Comparison of ENCODE assay signal across 16 cellular contexts in the genomic region with DNA sequence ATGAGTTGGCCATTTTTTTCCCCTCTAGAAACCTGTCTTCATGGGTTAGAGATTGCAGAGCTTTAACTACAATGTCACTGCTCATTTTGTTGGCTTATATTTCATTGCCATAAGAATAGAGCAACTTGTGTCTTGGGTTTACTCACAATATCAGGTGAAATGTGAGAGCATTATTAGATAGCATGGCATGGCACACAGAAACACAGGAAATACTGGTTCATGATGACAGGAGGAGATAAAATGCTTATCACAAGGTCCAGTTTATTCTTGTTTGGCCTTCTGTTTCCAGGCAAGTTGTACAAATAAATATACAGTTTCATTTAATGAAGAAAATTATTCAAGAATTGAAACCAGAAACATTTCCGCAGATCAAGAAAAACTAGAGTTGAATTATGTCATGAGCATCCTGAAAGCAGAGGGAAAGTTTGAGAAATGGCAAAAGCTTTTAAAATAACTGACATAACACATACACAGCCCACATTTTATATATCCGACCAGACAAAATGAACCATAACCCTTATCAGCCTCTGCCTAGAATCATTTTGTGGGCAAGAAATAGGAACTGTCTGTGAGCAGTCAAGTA.
DNase-seq lines count a peak whose midpoint lies in the region; ATAC-seq and TF ChIP-seq lines count a peak whose summit lies in the region.
"Had no signal": no experiment of that assay in that cellular context is flagged by ENCODE, and none has a peak within 500 bp of the region (broad histone marks: within the 10 kb centered on the region; RNA-seq: fewer than 3 reads in every experiment).

No MANE protein-coding gene starts in this region.

- H3K27me3 ChIP-seq in Loucy (ENCODE audit: insufficient read depth, low read length, poor library complexity, severe bottlenecking), result no peaks in the 10 kb centered on the region
- H3K27me3 ChIP-seq in hepatocyte, result no peaks in the 10 kb centered on the region
- no peaks in the 10 kb centered on the region for H3K27me3 ChIP-seq in spleen (replicated peaks in 1 of 7)
- H3K27me3 ChIP-seq in Karpas-422 (ENCODE audit: low read length), result no peaks in the 10 kb centered on the region
- H3K27me3 ChIP-seq: BLaER1 treated with 17β-estradiol and CSF1 and Interleukin-3, amounts not matched to agents 10 nM and 100 nM; SJCRH30 had no signal

- H3K27ac Mint-ChIP-seq in WTC11, result peak overlapping the region; percentile 20; the same call in 1 of the 2 replicates
- H3K27ac Mint-ChIP-seq: CD8-positive, alpha-beta memory T cell had no signal

- 82% methylated on average over 2 of the region's 2 CpGs for WGBS in hepatocyte (ENCODE audit: low lambda C conversion rate, missing lambda C conversion rate)
- 16 to 34% (median 23%) methylated on average over 2 of the region's 2 CpGs for WGBS in spleen, 5 donors

- no peak for ATAC-seq in WTC11
- ATAC-seq in left lobe of liver, result no peak
- ATAC-seq: Panc1 had no signal

- H3K27ac ChIP-seq in hepatocyte (peak overlapping the region; percentile 4), spleen (peak overlapping the region in 7 of 8 donors; percentile 43 to 87 (median 71)), Karpas-422 (ENCODE audit: low read length) (no peak overlapping the region)
- H3K27ac ChIP-seq: BLaER1 treated with 17β-estradiol and CSF1 and Interleukin-3, amounts not matched to agents 10 nM and 100 nM; GM23248; SJCRH30 had no signal

- H3K9me3 ChIP-seq in Loucy (ENCODE audit: insufficient read depth, low read depth, low read length) (no peaks in the 10 kb centered on the region), hepatocyte (ENCODE audit: low read depth) (no peaks in the 10 kb centered on the region), spleen (no peaks in the 10 kb centered on the region), Karpas-422 (ENCODE audit: low read length) (peaks cover 2% of the 10 kb centered on the region)
- H3K9me3 ChIP-seq: SJCRH30 had no signal

- H3K36me3 ChIP-seq in Loucy (ENCODE audit: insufficient read depth, low read length) (no peaks in the 10 kb centered on the region), hepatocyte (replicated peaks; ENCODE audit: insufficient read depth, low read depth) (no peaks in the 10 kb centered on the region), spleen (no peaks in the 10 kb centered on the region), Karpas-422 (ENCODE audit: insufficient read depth, low read length) (no peaks in the 10 kb centered on the region)
- H3K36me3 ChIP-seq: BLaER1 treated with 17β-estradiol and CSF1 and Interleukin-3, amounts not matched to agents 10 nM and 100 nM; SJCRH30 had no signal

- no peaks in the 10 kb centered on the region; the same call in 1 of the 2 replicates for H3K27me3 Mint-ChIP-seq in WTC11 (ENCODE audit: low read depth)

- no peak overlapping the region for H3K4me3 ChIP-seq in Loucy (ENCODE audit: low read length, poor library complexity, severe bottlenecking)
- H3K4me3 ChIP-seq in hepatocyte, result no peak overlapping the region
- no peak overlapping the region for H3K4me3 ChIP-seq in spleen
- no peak overlapping the region for H3K4me3 ChIP-seq in Karpas-422 (ENCODE audit: low read length)
- H3K4me3 ChIP-seq: BLaER1 treated with 17β-estradiol and CSF1 and Interleukin-3, amounts not matched to agents 10 nM and 100 nM; GM23248; SJCRH30 had no signal

- POLR2A ChIA-PET in WTC11 (lab: Charles Lee), result no interaction called here

- H3K79me2 ChIP-seq in Loucy (ENCODE audit: insufficient read depth, low read length), result no peaks in the 10 kb centered on the region
- H3K79me2 ChIP-seq in hepatocyte, result no peaks in the 10 kb centered on the region
- no peaks in the 10 kb centered on the region for H3K79me2 ChIP-seq in Karpas-422 (ENCODE audit: low read length)

- H3F3A ChIP-seq in Loucy (ENCODE audit: low read depth), result no peaks in the 10 kb centered on the region

- no peak overlapping the region for H3K9ac ChIP-seq in Loucy (ENCODE audit: low read depth, low read length, poor library complexity, severe bottlenecking)
- H3K9ac ChIP-seq in Karpas-422 (ENCODE audit: low read length), result no peak overlapping the region
- H3K9ac ChIP-seq: BLaER1 treated with 17β-estradiol and CSF1 and Interleukin-3, amounts not matched to agents 10 nM and 100 nM; GM23248 had no signal

- H3K36me3 Mint-ChIP-seq in WTC11, result peaks cover 9% of the 10 kb centered on the region; the same call in 1 of the 2 replicates
- H3K36me3 Mint-ChIP-seq: CD8-positive, alpha-beta memory T cell had no signal

- H3K4me3 Mint-ChIP-seq in WTC11, result no peak overlapping the region
- H3K4me3 Mint-ChIP-seq: CD8-positive, alpha-beta memory T cell had no signal

- no peak for DNase-seq in WTC11 (ENCODE audit: low spot score)
- no peak for DNase-seq in hepatocyte (ENCODE audit: low spot score)
- no peak for DNase-seq in spleen
- no peak for DNase-seq in left lobe of liver (ENCODE audit: low spot score)
- no peak for DNase-seq in stimulated activated CD8-positive, alpha-beta memory T cell treated with anti-CD3 and anti-CD28 coated beads, Interleukin-4, amount 100 ng/mL, for 48 hours
- no peak for DNase-seq in Karpas-422
- DNase-seq in SKM-1 treated with dmso at 0.1 percent for 144 hours (lab: John Stamatoyannopoulos, UW; ENCODE audit: unreplicated experiment), result no peak
- DNase-seq: CD8-positive, alpha-beta memory T cell; GM23248; NCI-H1694 treated with DMSO at 0.1 percent for 48 hours; NCI-H524; SJCRH30; SW 1271 had no signal

- H4K20me1 ChIP-seq in Loucy (ENCODE audit: insufficient read depth, low read length, poor library complexity, severe bottlenecking) (no peaks in the 10 kb centered on the region), hepatocyte (ENCODE audit: insufficient read depth, poor library complexity, severe bottlenecking) (no peaks in the 10 kb centered on the region), Karpas-422 (ENCODE audit: insufficient read depth, low read depth, low read length) (no peaks in the 10 kb centered on the region)
- H4K20me1 ChIP-seq: BLaER1 treated with 17β-estradiol and CSF1 and Interleukin-3, amounts not matched to agents 10 nM and 100 nM had no signal

- peak overlapping the region; percentile 20 for H3K4me2 ChIP-seq in Loucy (ENCODE audit: low read depth, low read length, poor library complexity, severe bottlenecking)
- no peak overlapping the region for H3K4me2 ChIP-seq in hepatocyte
- no peak overlapping the region for H3K4me2 ChIP-seq in Karpas-422 (ENCODE audit: low read depth, low read length, poor library complexity, severe bottlenecking)
- H3K4me2 ChIP-seq: BLaER1 treated with 17β-estradiol and CSF1 and Interleukin-3, amounts not matched to agents 10 nM and 100 nM had no signal

- intact Hi-C loops in spleen (cut with DNase I; ENCODE audit: low total_unique reads), result no loop called here

- H2AFZ ChIP-seq in Loucy (ENCODE audit: low read length) (no peak overlapping the region), hepatocyte (no peak overlapping the region), Karpas-422 (ENCODE audit: low read length) (no peak overlapping the region)
- H2AFZ ChIP-seq: GM23248 had no signal

- H3K4me1 ChIP-seq in Loucy (ENCODE audit: insufficient read depth, low read length, poor library complexity, severe bottlenecking), result peaks cover 8% of the 10 kb centered on the region
- no peaks in the 10 kb centered on the region for H3K4me1 ChIP-seq in hepatocyte (ENCODE audit: insufficient read depth)
- peaks cover 0 to 12% (median 8%) of the 10 kb centered on the region in 6 donors for H3K4me1 ChIP-seq in spleen
- no peaks in the 10 kb centered on the region for H3K4me1 ChIP-seq in Karpas-422 (ENCODE audit: low read length)
- H3K4me1 ChIP-seq: SJCRH30 had no signal

- H3K4me1 Mint-ChIP-seq in WTC11, result peaks cover 33% of the 10 kb centered on the region
- H3K4me1 Mint-ChIP-seq: CD8-positive, alpha-beta memory T cell had no signal

- H3K9me3 Mint-ChIP-seq in WTC11, result peaks cover 8% of the 10 kb centered on the region

- TF ChIP-seq CTCF in Loucy (conservative IDR thresholded peaks at IDR 0.05; ENCODE audit: low read length) (no peak), WTC11 (IDR thresholded peaks at IDR 0.05) (no peak), hepatocyte (IDR thresholded peaks at IDR 0.05; ENCODE audit: poor library complexity) (no peak), spleen (IDR thresholded peaks at IDR 0.05 in 8 of 11, conservative IDR thresholded peaks at IDR 0.05 in 3 of 11) (no peak)

- no peak for TF ChIP-seq POLR2A in spleen (IDR thresholded peaks at IDR 0.05)

- CTCF ChIA-PET in WTC11 (lab: Charles Lee), result no interaction called here

- H3K9me2 ChIP-seq in Loucy (replicated peaks; ENCODE audit: low read depth, low read length) (no peaks in the 10 kb centered on the region), hepatocyte (replicated peaks; ENCODE audit: insufficient read depth) (no peaks in the 10 kb centered on the region), Karpas-422 (replicated peaks; ENCODE audit: insufficient read depth, low read length) (no peaks in the 10 kb centered on the region; the same call in 1 of the 2 replicates)

TF ChIP-seq in WTC11, 78 proteins besides CTCF, POLR2A, EP300 and RAD21:
- no peak for TF ChIP-seq TCF7 (CRISPR knock-in tag; IDR thresholded peaks at IDR 0.05; ENCODE audit: low read depth)
- TF ChIP-seq, protein P1, sequence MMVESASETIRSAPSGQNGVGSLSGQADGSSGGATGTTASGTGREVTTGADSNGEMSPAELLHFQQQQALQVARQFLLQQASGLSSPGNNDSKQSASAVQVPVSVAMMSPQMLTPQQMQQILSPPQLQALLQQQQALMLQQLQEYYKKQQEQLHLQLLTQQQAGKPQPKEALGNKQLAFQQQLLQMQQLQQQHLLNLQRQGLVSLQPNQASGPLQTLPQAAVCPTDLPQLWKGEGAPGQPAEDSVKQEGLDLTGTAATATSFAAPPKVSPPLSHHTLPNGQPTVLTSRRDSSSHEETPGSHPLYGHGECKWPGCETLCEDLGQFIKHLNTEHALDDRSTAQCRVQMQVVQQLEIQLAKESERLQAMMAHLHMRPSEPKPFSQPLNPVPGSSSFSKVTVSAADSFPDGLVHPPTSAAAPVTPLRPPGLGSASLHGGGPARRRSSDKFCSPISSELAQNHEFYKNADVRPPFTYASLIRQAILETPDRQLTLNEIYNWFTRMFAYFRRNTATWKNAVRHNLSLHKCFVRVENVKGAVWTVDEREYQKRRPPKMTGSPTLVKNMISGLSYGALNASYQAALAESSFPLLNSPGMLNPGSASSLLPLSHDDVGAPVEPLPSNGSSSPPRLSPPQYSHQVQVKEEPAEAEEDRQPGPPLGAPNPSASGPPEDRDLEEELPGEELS (CRISPR knock-in tag; IDR thresholded peaks at IDR 0.05), result no peak
